Comparison of ENCODE assay signal across 17 cellular contexts in the genomic region with DNA sequence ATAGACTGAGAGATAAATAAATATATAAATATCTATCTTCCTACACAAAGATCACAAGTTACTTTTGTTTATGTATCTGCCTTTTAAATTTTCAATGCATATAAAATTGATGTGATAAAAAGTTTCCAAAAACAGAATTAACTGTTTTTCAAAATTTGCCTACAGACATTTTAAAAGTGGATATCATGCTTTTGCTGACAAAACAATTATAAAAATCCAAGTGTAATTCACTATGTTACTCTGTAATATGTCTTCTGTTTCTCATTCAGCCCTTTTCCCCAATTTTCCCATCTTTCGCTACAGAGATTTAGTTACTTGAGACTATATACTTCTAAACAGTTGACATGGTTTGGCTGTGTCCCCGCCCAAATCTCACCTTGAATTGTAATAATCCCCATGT. TPM values are rescaled to one million over a fixed set of nuclear protein-coding genes. Genes with fewer than 3 reads are reported as not detected.
A peak's percentile ranks its signal among the peaks of the same experiment; 100 is the strongest.
DNase-seq lines count a peak whose midpoint lies in the region; ATAC-seq and TF ChIP-seq lines count a peak whose summit lies in the region.
"Had no signal": no experiment of that assay in that cellular context is flagged by ENCODE, and none has a peak within 500 bp of the region (broad histone marks: within the 10 kb centered on the region; RNA-seq: fewer than 3 reads in every experiment).

No MANE protein-coding gene starts in this region.

- H3F3A ChIP-seq in PC-3 (ENCODE audit: low read length, unreplicated experiment) = no peaks in the 10 kb centered on the region

- H3K27me3 ChIP-seq in PC-3 (ENCODE audit: low read length) = no peaks in the 10 kb centered on the region
- H3K27me3 ChIP-seq: BLaER1 had no signal

- H3K36me3 ChIP-seq in PC-3 (ENCODE audit: low read depth, low read length) = no peaks in the 10 kb centered on the region

- no peak overlapping the region for H3K9ac ChIP-seq in PC-3 (ENCODE audit: low read length)
- H3K9ac ChIP-seq: BLaER1 had no signal

- peaks cover 41% of the 10 kb centered on the region for H3K4me1 Mint-ChIP-seq in T-helper 2 cell treated with Interferon-gamma antibody and Interleukin-4, amounts not matched to agents 5 μg/mL and 100 μg/mL, for 36 hours (ENCODE audit: low read depth)
- peaks cover 41% of the 10 kb centered on the region for H3K4me1 Mint-ChIP-seq in activated naive CD8-positive, alpha-beta T cell (ENCODE audit: low read depth)
- H3K4me1 Mint-ChIP-seq in activated naive CD8-positive, alpha-beta T cell treated with anti-CD3 and anti-CD28 coated beads for 36 hours = peaks cover 37% of the 10 kb centered on the region
- peaks cover 43% of the 10 kb centered on the region for H3K4me1 Mint-ChIP-seq in activated T-helper 1 cell treated with anti-CD3 and anti-CD28 coated beads, Interleukin-12 subunit alpha, Interleukin-12 subunit beta, Interleukin-2, Interleukin-4 antibody, amounts not matched to agents 30 ng/mL and 10 ng/mL and 1 ng/mL, durations not matched to agents 14 hours and 24 hours and 36 hours (ENCODE audit: low read depth)

- H3K9me3 Mint-ChIP-seq in T-helper 2 cell treated with Interferon-gamma antibody and Interleukin-4, amounts not matched to agents 5 μg/mL and 100 μg/mL, for 36 hours = peaks cover 26% of the 10 kb centered on the region
- peaks cover 3% of the 10 kb centered on the region for H3K9me3 Mint-ChIP-seq in activated naive CD8-positive, alpha-beta T cell (ENCODE audit: low read depth)
- H3K9me3 Mint-ChIP-seq in activated naive CD8-positive, alpha-beta T cell treated with anti-CD3 and anti-CD28 coated beads for 36 hours = peaks cover 25% of the 10 kb centered on the region
- peaks cover 8% of the 10 kb centered on the region for H3K9me3 Mint-ChIP-seq in activated T-helper 1 cell treated with anti-CD3 and anti-CD28 coated beads, Interleukin-12 subunit alpha, Interleukin-12 subunit beta, Interleukin-2, Interleukin-4 antibody, amounts not matched to agents 30 ng/mL and 10 ng/mL and 1 ng/mL, durations not matched to agents 14 hours and 24 hours and 36 hours
- H3K9me3 Mint-ChIP-seq: CD8-positive, alpha-beta T cell; IgD-negative memory B cell had no signal

- TF ChIP-seq CTCF in PC-3 (conservative IDR thresholded peaks at IDR 0.05; ENCODE audit: low read depth, low read length) = no peak

- H3K4me1 ChIP-seq in PC-3 (ENCODE audit: insufficient read depth, low read length) = no peaks in the 10 kb centered on the region
- H3K4me1 ChIP-seq: Caco-2 had no signal

- no peak overlapping the region for H3K27ac Mint-ChIP-seq in T-helper 2 cell treated with Interferon-gamma antibody and Interleukin-4, amounts not matched to agents 5 μg/mL and 100 μg/mL, for 36 hours
- peak overlapping the region; percentile 89 for H3K27ac Mint-ChIP-seq in activated naive CD8-positive, alpha-beta T cell
- no peak overlapping the region for H3K27ac Mint-ChIP-seq in activated naive CD8-positive, alpha-beta T cell treated with anti-CD3 and anti-CD28 coated beads for 36 hours
- H3K27ac Mint-ChIP-seq in activated T-helper 1 cell treated with anti-CD3 and anti-CD28 coated beads, Interleukin-12 subunit alpha, Interleukin-12 subunit beta, Interleukin-2, Interleukin-4 antibody, amounts not matched to agents 30 ng/mL and 10 ng/mL and 1 ng/mL, durations not matched to agents 14 hours and 24 hours and 36 hours = peak overlapping the region; percentile 10
- H3K27ac Mint-ChIP-seq: H9, IgD-negative memory B cell had no signal

- peak overlapping the region; percentile 83 for H3K4me3 Mint-ChIP-seq in T-helper 2 cell treated with Interferon-gamma antibody and Interleukin-4, amounts not matched to agents 5 μg/mL and 100 μg/mL, for 36 hours
- no peak overlapping the region for H3K4me3 Mint-ChIP-seq in activated naive CD8-positive, alpha-beta T cell
- H3K4me3 Mint-ChIP-seq in activated naive CD8-positive, alpha-beta T cell treated with anti-CD3 and anti-CD28 coated beads for 36 hours = no peak overlapping the region
- H3K4me3 Mint-ChIP-seq in activated T-helper 1 cell treated with anti-CD3 and anti-CD28 coated beads, Interleukin-12 subunit alpha, Interleukin-12 subunit beta, Interleukin-2, Interleukin-4 antibody, amounts not matched to agents 30 ng/mL and 10 ng/mL and 1 ng/mL, durations not matched to agents 14 hours and 24 hours and 36 hours = no peak overlapping the region
- H3K4me3 Mint-ChIP-seq: CD8-positive, alpha-beta T cell; H9 had no signal

- no peaks in the 10 kb centered on the region for H3K27me3 Mint-ChIP-seq in T-helper 2 cell treated with Interferon-gamma antibody and Interleukin-4, amounts not matched to agents 5 μg/mL and 100 μg/mL, for 36 hours (ENCODE audit: low read depth)
- H3K27me3 Mint-ChIP-seq in activated naive CD8-positive, alpha-beta T cell = no peaks in the 10 kb centered on the region
- H3K27me3 Mint-ChIP-seq in activated naive CD8-positive, alpha-beta T cell treated with anti-CD3 and anti-CD28 coated beads for 36 hours = no peaks in the 10 kb centered on the region
- H3K27me3 Mint-ChIP-seq in activated T-helper 1 cell treated with anti-CD3 and anti-CD28 coated beads, Interleukin-12 subunit alpha, Interleukin-12 subunit beta, Interleukin-2, Interleukin-4 antibody, amounts not matched to agents 30 ng/mL and 10 ng/mL and 1 ng/mL, durations not matched to agents 14 hours and 24 hours and 36 hours (ENCODE audit: insufficient read depth) = no peaks in the 10 kb centered on the region
- H3K27me3 Mint-ChIP-seq: IgD-negative memory B cell had no signal

- no peaks in the 10 kb centered on the region for H3K9me2 ChIP-seq in PC-3 (replicated peaks; ENCODE audit: low read length)

- DNase-seq in T-helper 2 cell treated with Interferon-gamma antibody and Interleukin-4, amounts not matched to agents 5 μg/mL and 100 μg/mL, for 36 hours (ENCODE audit: low spot score) = no peak
- DNase-seq in T-helper 2 cell (no peak), NCI-H1048 (lab: John Stamatoyannopoulos, UW) (no peak), NCI-H2171 (lab: John Stamatoyannopoulos, UW) (no peak), PC-3 (no peak)
- no peak for DNase-seq in activated naive CD8-positive, alpha-beta T cell treated with anti-CD3 and anti-CD28 coated beads for 36 hours
- no peak for DNase-seq in activated T-helper 1 cell treated with anti-CD3 and anti-CD28 coated beads, Interleukin-12 subunit alpha, Interleukin-12 subunit beta, Interleukin-2, Interleukin-4 antibody, amounts not matched to agents 30 ng/mL and 10 ng/mL and 1 ng/mL, durations not matched to agents 14 hours and 24 hours and 36 hours (ENCODE audit: low spot score)
- DNase-seq: Caco-2; CD8-positive, alpha-beta T cell; DND-41; GDM1; GOT3; H9 had no signal

- POLR2A ChIA-PET in PC-3 (lab: Charles Lee; ENCODE audit: unreplicated experiment) = no interaction called here

- no peaks in the 10 kb centered on the region for H3K9me3 ChIP-seq in PC-3 (ENCODE audit: low read length)

- H3K4me2 ChIP-seq in PC-3 (ENCODE audit: low read length) = no peak overlapping the region

- CTCF ChIA-PET in PC-3 (lab: Charles Lee) = no interaction called here

- no TSS peak for BruUV-seq in PC-3 (replicated peaks; lab: Mats Ljungman, UMichigan)

- peaks cover 12% of the 10 kb centered on the region; the same call in 1 of the 2 replicates for H4K20me1 ChIP-seq in PC-3 (ENCODE audit: low read length)
- H4K20me1 ChIP-seq: BLaER1 had no signal

- H3K4me3 ChIP-seq in PC-3 (ENCODE audit: low read length) = no peak overlapping the region
- H3K4me3 ChIP-seq: BLaER1 had no signal

- intact Hi-C loops in activated T-helper 1 cell treated with anti-CD3 and anti-CD28 coated beads, Interleukin-12 subunit alpha, Interleukin-12 subunit beta, Interleukin-2, Interleukin-4 antibody, amounts not matched to agents 30 ng/mL and 10 ng/mL and 1 ng/mL, durations not matched to agents 14 hours and 24 hours and 36 hours (cut with micrococcal nuclease) = loop anchor here (10.0 kb wide), 2 partner anchors 209 to 831 kb away; a partner anchor contains a TSS
- intact Hi-C loops in PC-3 (cut with micrococcal nuclease) = no loop called here

- H2AFZ ChIP-seq in PC-3 (ENCODE audit: low read length) = no peak overlapping the region

- ATAC-seq in PC-3 = no peak
- ATAC-seq: CD8-positive, alpha-beta T cell had no signal

- H3K36me3 Mint-ChIP-seq in T-helper 2 cell treated with Interferon-gamma antibody and Interleukin-4, amounts not matched to agents 5 μg/mL and 100 μg/mL, for 36 hours (ENCODE audit: low read depth) = peaks cover 37% of the 10 kb centered on the region
- H3K36me3 Mint-ChIP-seq in activated naive CD8-positive, alpha-beta T cell = peaks cover 10% of the 10 kb centered on the region
- peaks cover 42% of the 10 kb centered on the region for H3K36me3 Mint-ChIP-seq in activated naive CD8-positive, alpha-beta T cell treated with anti-CD3 and anti-CD28 coated beads for 36 hours
- H3K36me3 Mint-ChIP-seq in activated T-helper 1 cell treated with anti-CD3 and anti-CD28 coated beads, Interleukin-12 subunit alpha, Interleukin-12 subunit beta, Interleukin-2, Interleukin-4 antibody, amounts not matched to agents 30 ng/mL and 10 ng/mL and 1 ng/mL, durations not matched to agents 14 hours and 24 hours and 36 hours (ENCODE audit: low read depth) = peaks cover 20% of the 10 kb centered on the region

- H3K27ac ChIP-seq in PC-3 (ENCODE audit: low read length) = no peak overlapping the region
- H3K27ac ChIP-seq: 22Rv1, BLaER1 had no signal

- peaks cover 35% of the 10 kb centered on the region for H3K79me2 ChIP-seq in PC-3 (ENCODE audit: low read length)

RNA-seq across cellular contexts. Expression of a gene that starts 37.7 kb away (rescaled TPM):
- 10 to 100 TPM; 12.6 to 14.5 TPM for total RNA-seq in activated naive CD8-positive, alpha-beta T cell treated with anti-CD3 and anti-CD28 coated beads for 36 hours
- total RNA-seq in activated T-helper 1 cell treated with anti-CD3 and anti-CD28 coated beads, Interleukin-12 subunit alpha, Interleukin-12 subunit beta, Interleukin-2, Interleukin-4 antibody, amounts not matched to agents 30 ng/mL and 10 ng/mL and 1 ng/mL, durations not matched to agents 14 hours and 24 hours and 36 hours = 18.5 and 21.0 TPM in 2 replicates
- 14.6 and 19.5 TPM in 2 replicates for total RNA-seq in PC-3 (2014; rRNA removed)

Comparison
In these comparisons a context has a peak if more than half of its experiments do, and no peak if none do; other contexts are left out.
1. H3K27ac Mint-ChIP-seq: peak in activated naive CD8-positive, alpha-beta T cell (single experiment) and activated T-helper 1 cell treated with anti-CD3 and anti-CD28 coated beads, Interleukin-12 subunit alpha, Interleukin-12 subunit beta, Interleukin-2, Interleukin-4 antibody, amounts not matched to agents 30 ng/mL and 10 ng/mL and 1 ng/mL, durations not matched to agents 14 hours and 24 hours and 36 hours (single experiment); none in T-helper 2 cell treated with Interferon-gamma antibody and Interleukin-4, amounts not matched to agents 5 μg/mL and 100 μg/mL, for 36 hours (single experiment) and activated naive CD8-positive, alpha-beta T cell treated with anti-CD3 and anti-CD28 coated beads for 36 hours (single experiment).